In genomic region chr11:61111060-61111435, GRCh38 we compare ENCODE assay signal across 28 cellular contexts. TPM values are rescaled to one million over a fixed set of nuclear protein-coding genes. Genes with fewer than 3 reads are reported as not detected.
DNase-seq lines count a peak whose midpoint lies in the region; ATAC-seq and TF ChIP-seq lines count a peak whose summit lies in the region.
"Had no signal": no experiment of that assay in that cellular context is flagged by ENCODE, and none has a peak within 500 bp of the region (broad histone marks: within the 10 kb centered on the region; RNA-seq: fewer than 3 reads in every experiment).

No MANE protein-coding gene starts in this region.

- H3K4me1 ChIP-seq in CD4-positive, alpha-beta memory T cell (ENCODE audit: insufficient read depth, low read length) = peaks cover 100% of the 10 kb centered on the region
- H3K4me1 ChIP-seq in right atrium auricular region = no peaks in the 10 kb centered on the region
- H3K4me1 ChIP-seq: A549, Caco-2, gastrocnemius medialis, prostate gland, thyroid gland, vagina had no signal

- H3K36me3 Mint-ChIP-seq in activated CD4-positive, alpha-beta memory T cell treated with anti-CD3 and anti-CD28 coated beads, Interleukin-2, amount 10 ng/mL, durations not matched to agents 7 days and 5 days (ENCODE audit: low read depth) = peaks cover 96% of the 10 kb centered on the region
- peaks cover 92% of the 10 kb centered on the region for H3K36me3 Mint-ChIP-seq in activated CD4-positive, alpha-beta memory T cell treated with anti-CD3 and anti-CD28 coated beads for 36 hours
- H3K36me3 Mint-ChIP-seq in CD4-positive, alpha-beta memory T cell = peaks cover 47 to 88% of the 10 kb centered on the region in 2 donors
- H3K36me3 Mint-ChIP-seq in activated T-cell treated with anti-CD3 and anti-CD28 coated beads, Interleukin-2, amount 50 U/mL, for 72 hours (ENCODE audit: insufficient read depth in 2 of 2) = peaks cover 25 to 45% of the 10 kb centered on the region in 2 donors
- H3K36me3 Mint-ChIP-seq in naive thymus-derived CD8-positive, alpha-beta T cell = peaks cover 0 to 78% (median 20%) of the 10 kb centered on the region in 3 donors
- H3K36me3 Mint-ChIP-seq in immature natural killer cell = no peaks in the 10 kb centered on the region
- H3K36me3 Mint-ChIP-seq: memory B cell had no signal

- POLR2A ChIA-PET in activated CD4-positive, alpha-beta memory T cell treated with anti-CD3 and anti-CD28 coated beads, Interleukin-2, amount 10 ng/mL, durations not matched to agents 7 days and 5 days (lab: Charles Lee) = interaction anchor here (0.9 to 7.6 kb wide), 23 partner anchors 8 to 318 kb away, joined by 3 to 134 read pairs (median 12); partner anchors contain the start of genes CD5, CPSF7, SDHAF2 and TMEM109
- POLR2A ChIA-PET in activated CD4-positive, alpha-beta memory T cell treated with anti-CD3 and anti-CD28 coated beads for 36 hours (lab: Charles Lee) = interaction anchor here (0.7 to 11.9 kb wide), 33 partner anchors 9 to 197 kb away, joined by 3 to 114 read pairs (median 6); partner anchors contain the start of genes CD5 and TMEM109
- POLR2A ChIA-PET in CD4-positive, alpha-beta memory T cell (lab: Charles Lee; ENCODE audit: partially characterized antibody) = interaction anchor here (0.8 to 10.3 kb wide), 29 partner anchors 9 to 251 kb away, joined by 3 to 173 read pairs (median 12); partner anchors contain the start of genes CD5, TMEM109 and TMEM138
- POLR2A ChIA-PET in naive thymus-derived CD8-positive, alpha-beta T cell (lab: Charles Lee) = interaction anchor here (1.0 to 7.5 kb wide), 12 partner anchors 9 to 124 kb away, joined by 3 to 54 read pairs (median 10); partner anchors contain the start of gene CD5

- H3K9me3 ChIP-seq in CD4-positive, alpha-beta memory T cell (ENCODE audit: control insufficient read depth in 1 of 2, low read length in 2 of 2) = no peaks in the 10 kb centered on the region
- H3K9me3 ChIP-seq in right atrium auricular region = no peaks in the 10 kb centered on the region
- H3K9me3 ChIP-seq: A549, Caco-2, gastrocnemius medialis, prostate gland, thyroid gland, vagina had no signal

- no peak overlapping the region for H3K4me3 ChIP-seq in CD4-positive, alpha-beta memory T cell (ENCODE audit: low read length in 2 of 2)
- no peak overlapping the region for H3K4me3 ChIP-seq in right atrium auricular region
- H3K4me3 ChIP-seq: A549, gastrocnemius medialis, prostate gland, thyroid gland, vagina had no signal

- no peak for TF ChIP-seq CTCF in right atrium auricular region (IDR thresholded peaks at IDR 0.05)

- no peak for DNase-seq in activated CD4-positive, alpha-beta memory T cell treated with anti-CD3 and anti-CD28 coated beads, Interleukin-2, amount 10 ng/mL, durations not matched to agents 7 days and 5 days
- no peak for DNase-seq in activated CD4-positive, alpha-beta memory T cell treated with anti-CD3 and anti-CD28 coated beads for 36 hours
- DNase-seq in CD4-positive, alpha-beta memory T cell = no peak
- no peak for DNase-seq in activated T-cell treated with anti-CD3 and anti-CD28 coated beads, Interleukin-2, amount 50 U/mL, for 72 hours
- no peak for DNase-seq in naive thymus-derived CD8-positive, alpha-beta T cell
- DNase-seq in immature natural killer cell (no peak), right atrium auricular region (ENCODE audit: low spot score) (no peak), OCI-M2 (lab: John Stamatoyannopoulos, UW; ENCODE audit: unreplicated experiment) (no peak)
- DNase-seq: Caco-2; cerebellar nuclear complex; DMS79; gastrocnemius medialis; GDM1; MV-4-11; NCI-H1436 treated with DMSO at 0.1 percent for 48 hours; NCI-H446 treated with DMSO at 0.1 percent for 48 hours; stimulated activated naive CD4-positive, alpha-beta T cell; thyroid gland had no signal

- no peak for ATAC-seq in activated T-cell treated with anti-CD3 and anti-CD28 coated beads, Interleukin-2, amount 50 U/mL, for 72 hours (replicated peaks in 1 of 2)
- no peak for ATAC-seq in naive thymus-derived CD8-positive, alpha-beta T cell
- ATAC-seq: A549, gastrocnemius medialis had no signal

- peaks cover 64% of the 10 kb centered on the region for H3K36me3 ChIP-seq in CD4-positive, alpha-beta memory T cell (ENCODE audit: insufficient read depth, low read length)
- no peaks in the 10 kb centered on the region for H3K36me3 ChIP-seq in right atrium auricular region
- H3K36me3 ChIP-seq: gastrocnemius medialis, prostate gland, thyroid gland, vagina had no signal

- H3K4me1 Mint-ChIP-seq in activated CD4-positive, alpha-beta memory T cell treated with anti-CD3 and anti-CD28 coated beads, Interleukin-2, amount 10 ng/mL, durations not matched to agents 7 days and 5 days = peaks cover 98% of the 10 kb centered on the region
- peaks cover 97% of the 10 kb centered on the region for H3K4me1 Mint-ChIP-seq in activated CD4-positive, alpha-beta memory T cell treated with anti-CD3 and anti-CD28 coated beads for 36 hours (ENCODE audit: low read depth)
- H3K4me1 Mint-ChIP-seq in CD4-positive, alpha-beta memory T cell = peaks cover 0 to 100% (median 81%) of the 10 kb centered on the region in 4 donors
- peaks cover 100% of the 10 kb centered on the region for H3K4me1 Mint-ChIP-seq in activated T-cell treated with anti-CD3 and anti-CD28 coated beads, Interleukin-2, amount 50 U/mL, for 72 hours (ENCODE audit: low read depth)
- peaks cover 56 to 100% (median 97%) of the 10 kb centered on the region in 4 donors for H3K4me1 Mint-ChIP-seq in naive thymus-derived CD8-positive, alpha-beta T cell
- peaks cover 7 to 15% of the 10 kb centered on the region in 2 donors for H3K4me1 Mint-ChIP-seq in immature natural killer cell

- no peak overlapping the region for H3K4me3 Mint-ChIP-seq in activated CD4-positive, alpha-beta memory T cell treated with anti-CD3 and anti-CD28 coated beads, Interleukin-2, amount 10 ng/mL, durations not matched to agents 7 days and 5 days
- no peak overlapping the region for H3K4me3 Mint-ChIP-seq in activated CD4-positive, alpha-beta memory T cell treated with anti-CD3 and anti-CD28 coated beads for 36 hours
- H3K4me3 Mint-ChIP-seq in CD4-positive, alpha-beta memory T cell = peak overlapping the region in 4 of 8 donors; percentile 37 to 83 (median 74)
- no peak overlapping the region for H3K4me3 Mint-ChIP-seq in activated T-cell treated with anti-CD3 and anti-CD28 coated beads, Interleukin-2, amount 50 U/mL, for 72 hours
- H3K4me3 Mint-ChIP-seq in naive thymus-derived CD8-positive, alpha-beta T cell = peak overlapping the region in 9 of 10 donors; percentile 77 to 94 (median 85)
- H3K4me3 Mint-ChIP-seq in immature natural killer cell = no peak overlapping the region
- H3K4me3 Mint-ChIP-seq: activated CD4-positive, alpha-beta T cell treated with anti-CD3 and anti-CD28 coated beads for 36 hours; B cell; memory B cell had no signal

- H3K27me3 ChIP-seq in CD4-positive, alpha-beta memory T cell (ENCODE audit: insufficient read depth, low read length) = no peaks in the 10 kb centered on the region
- H3K27me3 ChIP-seq in right atrium auricular region = no peaks in the 10 kb centered on the region
- H3K27me3 ChIP-seq: gastrocnemius medialis, thyroid gland, vagina had no signal

- CTCF ChIA-PET in activated CD4-positive, alpha-beta memory T cell treated with anti-CD3 and anti-CD28 coated beads, Interleukin-2, amount 10 ng/mL, durations not matched to agents 7 days and 5 days (lab: Charles Lee) = interaction anchor here (0.8 to 5.1 kb wide), 17 partner anchors 9 to 212 kb away, joined by 3 to 30 read pairs (median 5); partner anchors contain the start of genes CD5 and TMEM109
- CTCF ChIA-PET in activated CD4-positive, alpha-beta memory T cell treated with anti-CD3 and anti-CD28 coated beads for 36 hours (lab: Charles Lee) = interaction anchor here (0.9 to 2.7 kb wide), 11 partner anchors 10 to 280 kb away, joined by 3 to 12 read pairs (median 5); no protein-coding TSS in a partner anchor
- CTCF ChIA-PET in CD4-positive, alpha-beta memory T cell (lab: Charles Lee; ENCODE audit: partially characterized antibody) = interaction anchor here (0.7 to 5.5 kb wide), 11 partner anchors 9 to 280 kb away, joined by 3 to 55 read pairs (median 7); no protein-coding TSS in a partner anchor

- peak overlapping the region; percentile 96 for H3K27ac Mint-ChIP-seq in activated CD4-positive, alpha-beta memory T cell treated with anti-CD3 and anti-CD28 coated beads, Interleukin-2, amount 10 ng/mL, durations not matched to agents 7 days and 5 days
- no peak overlapping the region for H3K27ac Mint-ChIP-seq in activated CD4-positive, alpha-beta memory T cell treated with anti-CD3 and anti-CD28 coated beads for 36 hours
- H3K27ac Mint-ChIP-seq in CD4-positive, alpha-beta memory T cell = peak overlapping the region in 5 of 7 donors; percentile 78 to 98 (median 89)
- H3K27ac Mint-ChIP-seq in activated T-cell treated with anti-CD3 and anti-CD28 coated beads, Interleukin-2, amount 50 U/mL, for 72 hours = peak overlapping the region; percentile 96
- H3K27ac Mint-ChIP-seq in naive thymus-derived CD8-positive, alpha-beta T cell = peak overlapping the region in 9 of 10 donors; percentile 89 to 97 (median 94)
- peak overlapping the region in 3 of 6 donors; percentile 41 to 74 (median 63) for H3K27ac Mint-ChIP-seq in immature natural killer cell
- H3K27ac Mint-ChIP-seq: activated CD4-positive, alpha-beta T cell treated with anti-CD3 and anti-CD28 coated beads for 36 hours; B cell; memory B cell had no signal

- peak overlapping the region; percentile 100 for H3K27ac ChIP-seq in CD4-positive, alpha-beta memory T cell (ENCODE audit: low read depth, low read length)
- no peak overlapping the region for H3K27ac ChIP-seq in right atrium auricular region
- H3K27ac ChIP-seq: A549, gastrocnemius medialis, prostate gland, RWPE1, thyroid gland, vagina had no signal

- no peaks in the 10 kb centered on the region for H3K9me3 Mint-ChIP-seq in activated CD4-positive, alpha-beta memory T cell treated with anti-CD3 and anti-CD28 coated beads, Interleukin-2, amount 10 ng/mL, durations not matched to agents 7 days and 5 days
- H3K9me3 Mint-ChIP-seq in activated CD4-positive, alpha-beta memory T cell treated with anti-CD3 and anti-CD28 coated beads for 36 hours = no peaks in the 10 kb centered on the region
- no peaks in the 10 kb centered on the region for H3K9me3 Mint-ChIP-seq in CD4-positive, alpha-beta memory T cell
- H3K9me3 Mint-ChIP-seq in activated T-cell treated with anti-CD3 and anti-CD28 coated beads, Interleukin-2, amount 50 U/mL, for 72 hours = no peaks in the 10 kb centered on the region
- no peaks in the 10 kb centered on the region for H3K9me3 Mint-ChIP-seq in naive thymus-derived CD8-positive, alpha-beta T cell
- no peaks in the 10 kb centered on the region for H3K9me3 Mint-ChIP-seq in immature natural killer cell
- H3K9me3 Mint-ChIP-seq: memory B cell had no signal

- no peaks in the 10 kb centered on the region for H3K27me3 Mint-ChIP-seq in activated CD4-positive, alpha-beta memory T cell treated with anti-CD3 and anti-CD28 coated beads, Interleukin-2, amount 10 ng/mL, durations not matched to agents 7 days and 5 days
- H3K27me3 Mint-ChIP-seq in activated CD4-positive, alpha-beta memory T cell treated with anti-CD3 and anti-CD28 coated beads for 36 hours = no peaks in the 10 kb centered on the region
- no peaks in the 10 kb centered on the region for H3K27me3 Mint-ChIP-seq in CD4-positive, alpha-beta memory T cell
- H3K27me3 Mint-ChIP-seq in activated T-cell treated with anti-CD3 and anti-CD28 coated beads, Interleukin-2, amount 50 U/mL, for 72 hours (ENCODE audit: low read depth) = no peaks in the 10 kb centered on the region
- no peaks in the 10 kb centered on the region for H3K27me3 Mint-ChIP-seq in naive thymus-derived CD8-positive, alpha-beta T cell
- H3K27me3 Mint-ChIP-seq in immature natural killer cell (ENCODE audit: low read depth in 3 of 3) = peaks cover 0 to 9% (median 0%) of the 10 kb centered on the region in 3 donors
- H3K27me3 Mint-ChIP-seq: activated CD4-positive, alpha-beta T cell treated with anti-CD3 and anti-CD28 coated beads for 36 hours; B cell; memory B cell had no signal

- intact Hi-C loops in activated CD4-positive, alpha-beta memory T cell treated with anti-CD3 and anti-CD28 coated beads for 36 hours (cut with micrococcal nuclease) = loop anchor here (1.0 to 2.0 kb wide), 6 partner anchors 9 to 196 kb away; partner anchors contain the start of genes CD5 and TMEM109
- intact Hi-C loops in CD4-positive, alpha-beta memory T cell (cut with micrococcal nuclease) = loop anchor here (1.0 to 5.0 kb wide), 3 partner anchors 9 to 124 kb away; partner anchors contain the start of gene CD5

RNA-seq across cellular contexts. Expression of gene CD5, which starts 8.8 kb away (rescaled TPM):
- total RNA-seq in activated CD4-positive, alpha-beta memory T cell treated with anti-CD3 and anti-CD28 coated beads, Interleukin-2, amount 10 ng/mL, durations not matched to agents 7 days and 5 days = 100 to 1,000 TPM; 359 to 373 TPM
- total RNA-seq in activated CD4-positive, alpha-beta memory T cell treated with anti-CD3 and anti-CD28 coated beads for 36 hours = 100 to 1,000 TPM; 302 to 306 TPM
- total RNA-seq in CD4-positive, alpha-beta memory T cell = 100 to 1,000 TPM; 283 to 289 TPM
- 100 to 1,000 TPM; 170 to 323 TPM for polyA plus RNA-seq in CD4-positive, alpha-beta memory T cell
- 100 to 1,000 TPM; 285 to 317 TPM for total RNA-seq in activated T-cell treated with anti-CD3 and anti-CD28 coated beads, Interleukin-2, amount 50 U/mL, for 72 hours
- total RNA-seq in naive thymus-derived CD8-positive, alpha-beta T cell = 100 to 1,000 TPM; 165 to 174 TPM
- polyA plus RNA-seq in naive thymus-derived CD8-positive, alpha-beta T cell = 100 to 1,000 TPM; 136 to 227 (median 192) TPM
- 1 to 10 TPM in 1 of 3 donors, under 1 TPM in 2; 0.68 to 1.8 (median 0.80) TPM for polyA plus RNA-seq in immature natural killer cell
- 1 to 10 TPM in 1 of 2 donors, under 1 TPM in 1; 0.75 to 1.6 TPM for total RNA-seq in right atrium auricular region
- total RNA-seq: Caco-2, dermis microvascular lymphatic vessel endothelial cell, H1, LHCN-M2 had no signal
- polyA plus RNA-seq: A549, H1 had no signal

RNA-seq across cellular contexts. Expression of gene VPS37C, which starts 50.2 kb away (rescaled TPM):
- total RNA-seq in activated CD4-positive, alpha-beta memory T cell treated with anti-CD3 and anti-CD28 coated beads, Interleukin-2, amount 10 ng/mL, durations not matched to agents 7 days and 5 days = 1 to 10 TPM; 6.1 to 7.5 TPM
- 1 to 10 TPM; 9.0 TPM for total RNA-seq in activated CD4-positive, alpha-beta memory T cell treated with anti-CD3 and anti-CD28 coated beads for 36 hours
- 1 to 10 TPM; 7.3 to 7.9 TPM for total RNA-seq in CD4-positive, alpha-beta memory T cell
- under 1 TPM; 0.25 to 0.93 TPM for polyA plus RNA-seq in CD4-positive, alpha-beta memory T cell
- total RNA-seq in activated T-cell treated with anti-CD3 and anti-CD28 coated beads, Interleukin-2, amount 50 U/mL, for 72 hours = 10 to 100 TPM; 13.0 to 14.9 TPM
- total RNA-seq in naive thymus-derived CD8-positive, alpha-beta T cell = 1 to 10 TPM; 5.4 to 6.3 TPM
- 1 to 10 TPM in 1 of 3 donors, under 1 TPM in 2; 0.62 to 1.3 (median 0.86) TPM for polyA plus RNA-seq in naive thymus-derived CD8-positive, alpha-beta T cell
- polyA plus RNA-seq in immature natural killer cell = under 1 TPM in 2 of 3 donors, not detected in 1; 0.36 to 0.95 TPM
- total RNA-seq in right atrium auricular region = 10 to 100 TPM; 12.9 to 28.8 TPM

Comparison
In these comparisons a context has a peak if more than half of its experiments do, and no peak if none do; other contexts are left out.
1. H3K4me3 Mint-ChIP-seq: peak in naive thymus-derived CD8-positive, alpha-beta T cell (9 of 10); none in activated CD4-positive, alpha-beta memory T cell treated with anti-CD3 and anti-CD28 coated beads, Interleukin-2, amount 10 ng/mL, durations not matched to agents 7 days and 5 days (single experiment), activated CD4-positive, alpha-beta memory T cell treated with anti-CD3 and anti-CD28 coated beads for 36 hours (single experiment), activated T-cell treated with anti-CD3 and anti-CD28 coated beads, Interleukin-2, amount 50 U/mL, for 72 hours (0 of 2) and immature natural killer cell (0 of 5).
2. RNA of gene CD5, which starts 8.8 kb away (total RNA-seq): 359 to 373 TPM in activated CD4-positive, alpha-beta memory T cell treated with anti-CD3 and anti-CD28 coated beads, Interleukin-2, amount 10 ng/mL, durations not matched to agents 7 days and 5 days, 285 to 317 TPM in activated T-cell treated with anti-CD3 and anti-CD28 coated beads, Interleukin-2, amount 50 U/mL, for 72 hours, 302 to 306 TPM in activated CD4-positive, alpha-beta memory T cell treated with anti-CD3 and anti-CD28 coated beads for 36 hours, 283 to 289 TPM in CD4-positive, alpha-beta memory T cell and 165 to 174 TPM in naive thymus-derived CD8-positive, alpha-beta T cell; 0.75 to 1.6 TPM in right atrium auricular region; every median in the first group is over 10 times any median in the second.